ENCODE assay signal across 20 cellular contexts in the genomic region with DNA sequence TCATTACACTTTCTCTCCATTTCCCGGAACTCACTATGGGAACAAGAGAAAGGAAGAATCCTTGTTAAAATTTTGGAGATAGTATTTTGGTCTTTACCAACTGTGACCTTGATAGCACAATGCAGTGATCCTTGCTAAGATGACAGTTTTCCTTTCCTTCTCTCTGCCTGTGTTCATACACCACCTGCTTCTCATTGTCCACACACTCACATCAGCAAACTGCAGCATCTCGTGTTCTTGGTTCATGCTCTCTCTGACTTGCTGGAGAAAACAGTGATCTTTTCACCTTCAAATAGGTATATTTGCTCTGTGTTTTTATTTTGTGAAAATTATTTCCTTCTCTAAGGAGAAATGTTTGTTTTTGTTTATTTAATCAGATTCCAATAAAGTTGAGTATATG.
"Had no signal": no experiment of that assay in that cellular context is flagged by ENCODE, and none has a peak within 500 bp of the region (broad histone marks: within the 10 kb centered on the region; RNA-seq: fewer than 3 reads in every experiment).

No MANE protein-coding gene starts in this region.

- H3K4me3 Mint-ChIP-seq: naive thymus-derived CD4-positive, alpha-beta T cell; nephron; neural progenitor cell; stimulated activated naive CD8-positive, alpha-beta T cell treated with anti-CD3 and anti-CD28 coated beads, Interleukin-15, amount 100 ng/mL, for 72 hours had no signal

- H3K27ac Mint-ChIP-seq: naive thymus-derived CD4-positive, alpha-beta T cell; neural progenitor cell; progenitor cell of endocrine pancreas; stimulated activated naive CD8-positive, alpha-beta T cell treated with anti-CD3 and anti-CD28 coated beads, Interleukin-15, amount 100 ng/mL, for 72 hours had no signal

- H3K4me1 Mint-ChIP-seq: naive thymus-derived CD4-positive, alpha-beta T cell; stimulated activated naive CD8-positive, alpha-beta T cell treated with anti-CD3 and anti-CD28 coated beads, Interleukin-15, amount 100 ng/mL, for 72 hours had no signal

- H3K9me3 Mint-ChIP-seq: stimulated activated naive CD8-positive, alpha-beta T cell treated with anti-CD3 and anti-CD28 coated beads, Interleukin-15, amount 100 ng/mL, for 72 hours had no signal

- DNase-seq: dorsolateral prefrontal cortex; effector CD4-positive, alpha-beta T cell; heart left ventricle; hippocampal formation; left cardiac atrium; left lung; mesendoderm; midbrain; naive thymus-derived CD4-positive, alpha-beta T cell; right lobe of liver; small intestine; stimulated activated CD4-positive, alpha-beta T cell treated with anti-CD3 and anti-CD28 coated beads, Interleukin-1b, Interleukin-23, amount 100 ng/mL, for 48 hours; stimulated activated CD4-positive, alpha-beta T cell treated with anti-CD3 and anti-CD28 coated beads, Interleukin-4, amount 100 ng/mL, for 1 hour; stimulated activated CD8-positive, alpha-beta memory T cell treated with anti-CD3 and anti-CD28 coated beads, Interleukin-4, amount 100 ng/mL, for 48 hours; stimulated activated naive CD4-positive, alpha-beta T cell; stimulated activated naive CD8-positive, alpha-beta T cell treated with anti-CD3 and anti-CD28 coated beads, Interleukin-15, amount 100 ng/mL, for 72 hours; transverse colon had no signal

- ATAC-seq: heart left ventricle; left cardiac atrium; left lung; naive thymus-derived CD4-positive, alpha-beta T cell; right lobe of liver; stimulated activated naive CD8-positive, alpha-beta T cell treated with anti-CD3 and anti-CD28 coated beads, Interleukin-15, amount 100 ng/mL, for 72 hours had no signal
